Comparison of ENCODE assay signal across 8 cellular contexts in genomic region chr14:51989293-51990234, GRCh38. TPM values are rescaled to one million over a fixed set of nuclear protein-coding genes. Genes with fewer than 3 reads are reported as not detected.
DNase-seq lines count a peak whose midpoint lies in the region; ATAC-seq and TF ChIP-seq lines count a peak whose summit lies in the region.

TSS of gene RTRAF (plus strand) at chr14:51989546. CDS start at chr14:51989640, 94 bp downstream.

- TF ChIP-seq CTCF in osteocyte (IDR thresholded peaks at IDR 0.05): no peak

- ATAC-seq in HG02588 (IDR thresholded peaks at IDR 0.05; ENCODE audit: unreplicated experiment): peak; percentile 95

- under 1% methylated on average over 72 of the region's 72 CpGs for WGBS in thymus

- H3K9me3 ChIP-seq in thymus (ENCODE audit: control insufficient read depth): no peaks in the 10 kb centered on the region

- H3K36me3 Mint-ChIP-seq in activated naive CD8-positive, alpha-beta T cell: peaks cover 4% of the 10 kb centered on the region
- H3K36me3 Mint-ChIP-seq in osteocyte (ENCODE audit: unreplicated experiment): peaks cover 13% of the 10 kb centered on the region

- H3K4me1 Mint-ChIP-seq in activated naive CD8-positive, alpha-beta T cell (ENCODE audit: low read depth): peaks cover 45% of the 10 kb centered on the region
- H3K4me1 Mint-ChIP-seq in osteocyte (ENCODE audit: unreplicated experiment): peaks cover 17% of the 10 kb centered on the region

- H3K27ac Mint-ChIP-seq in activated naive CD8-positive, alpha-beta T cell: peak within 1 kb of the TSS; percentile 93
- peak within 1 kb of the TSS; percentile 83 for H3K27ac Mint-ChIP-seq in osteocyte (ENCODE audit: unreplicated experiment)

- no peaks in the 10 kb centered on the region for H3K9me3 Mint-ChIP-seq in activated naive CD8-positive, alpha-beta T cell (ENCODE audit: low read depth)
- H3K9me3 Mint-ChIP-seq in osteocyte (ENCODE audit: unreplicated experiment): no peaks in the 10 kb centered on the region

- H3K27ac ChIP-seq in thymus (ENCODE audit: low read depth): peak within 1 kb of the TSS; percentile 92

- DNase-seq in NCI-H1092 (lab: John Stamatoyannopoulos, UW): peak; percentile 92
- DNase-seq in SKM-1 treated with dmso at 0.1 percent for 144 hours (lab: John Stamatoyannopoulos, UW; ENCODE audit: unreplicated experiment): peak; percentile 49
- DNase-seq in glomerular visceral epithelial cell (ENCODE audit: extremely low spot score): peak; percentile 93
- DNase-seq in osteocyte (ENCODE audit: extremely low spot score, unreplicated experiment): peak; percentile 97

- no peaks in the 10 kb centered on the region for H3K27me3 ChIP-seq in thymus (ENCODE audit: control insufficient read depth, insufficient read depth)

- peaks cover 3% of the 10 kb centered on the region for H3K4me1 ChIP-seq in thymus (ENCODE audit: control insufficient read depth, insufficient read depth, low read length)

- peaks cover 2% of the 10 kb centered on the region for H3K27me3 Mint-ChIP-seq in activated naive CD8-positive, alpha-beta T cell
- H3K27me3 Mint-ChIP-seq in osteocyte (ENCODE audit: unreplicated experiment): peaks cover 9% of the 10 kb centered on the region

- peaks cover 8% of the 10 kb centered on the region for H3K36me3 ChIP-seq in thymus (ENCODE audit: control insufficient read depth, insufficient read depth)

- peak within 1 kb of the TSS; percentile 95 for H3K4me3 Mint-ChIP-seq in activated naive CD8-positive, alpha-beta T cell
- peak within 1 kb of the TSS; percentile 90 for H3K4me3 Mint-ChIP-seq in osteocyte (ENCODE audit: unreplicated experiment)

- peak within 1 kb of the TSS; percentile 92 for H3K4me3 ChIP-seq in GM08714 (ENCODE audit: low read length)
- H3K4me3 ChIP-seq in thymus (ENCODE audit: low read length): peak within 1 kb of the TSS; percentile 78

RNA-seq across cellular contexts. Expression of gene RTRAF, which starts in this region (rescaled TPM):
- total RNA-seq in osteocyte: 172 and 185 TPM in 2 replicates
- polyA plus RNA-seq in thymus: 207 TPM

Comparison
In these comparisons a context has a peak if more than half of its experiments do, and no peak if none do; other contexts are left out.
1. Peak in every context shown above with its lines: DNase-seq, ATAC-seq, H3K4me3 ChIP-seq and H3K27ac ChIP-seq.